19 cellular contexts compared by ENCODE assay signal in genomic region chr1:6987940-6988339, GRCh38.
"Had no signal": no experiment of that assay in that cellular context is flagged by ENCODE, and none has a peak within 500 bp of the region (broad histone marks: within the 10 kb centered on the region; RNA-seq: fewer than 3 reads in every experiment).

No MANE protein-coding gene starts in this region.

- ATAC-seq: activated CD8-positive, alpha-beta T cell treated with anti-CD3 and anti-CD28 coated beads, Interleukin-2, amount 10 ng/mL, durations not matched to agents 7 days and 5 days; esophagus mucosa; gastrocnemius medialis; heart left ventricle; sciatic nerve had no signal

- H3K4me1 Mint-ChIP-seq: activated CD4-positive, alpha-beta T cell treated with anti-CD3 and anti-CD28 coated beads, Interleukin-2, amount 10 ng/mL, durations not matched to agents 7 days and 5 days; central memory CD8-positive, alpha-beta T cell had no signal

- DNase-seq: activated CD4-positive, alpha-beta T cell treated with anti-CD3 and anti-CD28 coated beads, Interleukin-2, amount 10 ng/mL, durations not matched to agents 7 days and 5 days; activated CD8-positive, alpha-beta T cell treated with anti-CD3 and anti-CD28 coated beads, Interleukin-2, amount 10 ng/mL, durations not matched to agents 7 days and 5 days; activated naive CD4-positive, alpha-beta T cell treated with anti-CD3 and anti-CD28 coated beads for 36 hours; activated T-cell treated with anti-CD3 and anti-CD28 coated beads, Interleukin-2, amount 50 U/mL, for 24 hours; gastrocnemius medialis; heart left ventricle; left ventricle myocardium inferior; mammary epithelial cell; ovary; stimulated activated CD4-positive, alpha-beta T cell treated with anti-CD3 and anti-CD28 coated beads, Interleukin-4, amount 100 ng/mL, for 1 hour; stomach; upper lobe of left lung had no signal

- H3K4me3 Mint-ChIP-seq: activated CD4-positive, alpha-beta T cell treated with anti-CD3 and anti-CD28 coated beads, Interleukin-2, amount 10 ng/mL, durations not matched to agents 7 days and 5 days; activated CD8-positive, alpha-beta T cell treated with anti-CD3 and anti-CD28 coated beads, Interleukin-2, amount 10 ng/mL, durations not matched to agents 7 days and 5 days; activated naive CD4-positive, alpha-beta T cell treated with anti-CD3 and anti-CD28 coated beads for 36 hours; activated T-cell treated with anti-CD3 and anti-CD28 coated beads, Interleukin-2, amount 50 U/mL, for 24 hours; brain; central memory CD8-positive, alpha-beta T cell had no signal

- H3K4me2 ChIP-seq: smooth muscle cell had no signal

- H3K4me1 ChIP-seq: heart left ventricle, left ventricle myocardium inferior, stomach, upper lobe of left lung had no signal

- H3K9me3 ChIP-seq: gastrocnemius medialis, heart left ventricle, left ventricle myocardium inferior, ovary, upper lobe of left lung had no signal

- H3K27ac ChIP-seq: coronary artery, gastrocnemius medialis, heart left ventricle, left ventricle myocardium inferior, ovary, stomach, upper lobe of left lung had no signal

- H3K27me3 ChIP-seq: gastrocnemius medialis, heart left ventricle, ovary, upper lobe of left lung had no signal

- H3K27ac Mint-ChIP-seq: activated CD4-positive, alpha-beta T cell treated with anti-CD3 and anti-CD28 coated beads, Interleukin-2, amount 10 ng/mL, durations not matched to agents 7 days and 5 days; activated CD8-positive, alpha-beta T cell treated with anti-CD3 and anti-CD28 coated beads, Interleukin-2, amount 10 ng/mL, durations not matched to agents 7 days and 5 days; activated naive CD4-positive, alpha-beta T cell treated with anti-CD3 and anti-CD28 coated beads for 36 hours; activated T-cell treated with anti-CD3 and anti-CD28 coated beads, Interleukin-2, amount 50 U/mL, for 24 hours; activated T-helper 2 cell treated with anti-CD3 and anti-CD28 coated beads, Interferon-gamma antibody, Interleukin-2, Interleukin-4, amounts not matched to agents 10 μg/mL and 5 μg/mL and 100 μg/mL, durations not matched to agents 14 hours and 24 hours and 36 hours had no signal

- H3K36me3 ChIP-seq: gastrocnemius medialis, heart left ventricle, left ventricle myocardium inferior, ovary, stomach, upper lobe of left lung had no signal

- H3K9me3 Mint-ChIP-seq: activated CD4-positive, alpha-beta T cell treated with anti-CD3 and anti-CD28 coated beads, Interleukin-2, amount 10 ng/mL, durations not matched to agents 7 days and 5 days; activated naive CD4-positive, alpha-beta T cell treated with anti-CD3 and anti-CD28 coated beads for 36 hours; activated T-cell treated with anti-CD3 and anti-CD28 coated beads, Interleukin-2, amount 50 U/mL, for 24 hours; activated T-helper 2 cell treated with anti-CD3 and anti-CD28 coated beads, Interferon-gamma antibody, Interleukin-2, Interleukin-4, amounts not matched to agents 10 μg/mL and 5 μg/mL and 100 μg/mL, durations not matched to agents 14 hours and 24 hours and 36 hours; central memory CD8-positive, alpha-beta T cell had no signal

- H3K4me3 ChIP-seq: coronary artery, gastrocnemius medialis, heart left ventricle, left ventricle myocardium inferior, ovary, smooth muscle cell, stomach, upper lobe of left lung had no signal
